1 cellular context compared by ENCODE assay signal in the genomic region with DNA sequence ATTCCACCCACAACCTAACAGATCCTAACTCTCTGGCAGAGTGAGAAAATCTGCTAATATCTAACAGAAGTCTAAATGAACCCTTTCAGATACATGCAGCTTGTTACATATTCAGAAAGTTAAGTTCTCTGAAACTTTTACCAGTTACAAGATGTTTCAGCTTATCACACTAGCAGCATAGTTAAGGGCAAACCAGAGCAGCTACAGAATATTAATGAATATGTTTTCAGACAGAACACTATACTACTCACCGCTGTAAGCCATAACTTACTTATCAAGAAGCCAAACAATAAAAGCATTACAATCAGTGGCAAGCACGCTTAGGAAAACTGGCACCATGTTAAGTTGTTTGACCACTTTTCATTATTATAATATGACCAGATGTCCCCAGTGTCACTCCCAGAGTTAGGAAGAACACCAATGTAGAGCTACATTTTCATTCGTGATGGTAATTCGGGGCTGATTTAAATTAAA.
TF ChIP-seq lines count a peak whose summit lies in the region.

No MANE protein-coding gene starts in this region.

TF ChIP-seq in WTC11, 78 proteins besides CTCF, POLR2A, EP300 and RAD21 (continued from another document):
- TF ChIP-seq, protein P1, sequence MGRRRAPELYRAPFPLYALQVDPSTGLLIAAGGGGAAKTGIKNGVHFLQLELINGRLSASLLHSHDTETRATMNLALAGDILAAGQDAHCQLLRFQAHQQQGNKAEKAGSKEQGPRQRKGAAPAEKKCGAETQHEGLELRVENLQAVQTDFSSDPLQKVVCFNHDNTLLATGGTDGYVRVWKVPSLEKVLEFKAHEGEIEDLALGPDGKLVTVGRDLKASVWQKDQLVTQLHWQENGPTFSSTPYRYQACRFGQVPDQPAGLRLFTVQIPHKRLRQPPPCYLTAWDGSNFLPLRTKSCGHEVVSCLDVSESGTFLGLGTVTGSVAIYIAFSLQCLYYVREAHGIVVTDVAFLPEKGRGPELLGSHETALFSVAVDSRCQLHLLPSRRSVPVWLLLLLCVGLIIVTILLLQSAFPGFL (CRISPR knock-in tag; IDR thresholded peaks at IDR 0.05; ENCODE audit: borderline replicate concordance): no peak
- no peak for TF ChIP-seq ZNF121 (CRISPR knock-in tag; IDR thresholded peaks at IDR 0.05)
- TF ChIP-seq ZNF232 (CRISPR knock-in tag; IDR thresholded peaks at IDR 0.05): no peak
